10 cellular contexts compared by ENCODE assay signal in genomic region chr1:230270940-230271325, GRCh38.
DNase-seq lines count a peak whose midpoint lies in the region; ATAC-seq and TF ChIP-seq lines count a peak whose summit lies in the region.
"Had no signal": no experiment of that assay in that cellular context is flagged by ENCODE, and none has a peak within 500 bp of the region (broad histone marks: within the 10 kb centered on the region; RNA-seq: fewer than 3 reads in every experiment).

No MANE protein-coding gene starts in this region.

- H3K4me3 Mint-ChIP-seq in central memory CD8-positive, alpha-beta T cell: no peak overlapping the region
- no peak overlapping the region for H3K4me3 Mint-ChIP-seq in CD14-positive monocyte

- no peak for TF ChIP-seq POLR2A in spleen (IDR thresholded peaks at IDR 0.05)

- no peak for ATAC-seq in central memory CD8-positive, alpha-beta T cell (replicated peaks; ENCODE audit: extremely low read depth, poor library complexity, severe bottlenecking)

- no peaks in the 10 kb centered on the region for H3K27me3 Mint-ChIP-seq in central memory CD8-positive, alpha-beta T cell
- peaks cover 0 to 1% (median 0%) of the 10 kb centered on the region in 3 donors for H3K27me3 Mint-ChIP-seq in CD14-positive monocyte (ENCODE audit: low read depth in 3 of 3)

- H3K36me3 Mint-ChIP-seq in central memory CD8-positive, alpha-beta T cell (ENCODE audit: insufficient read depth): peaks cover 15% of the 10 kb centered on the region
- peaks cover 43 to 67% of the 10 kb centered on the region in 2 donors for H3K36me3 Mint-ChIP-seq in CD14-positive monocyte

- WGBS in spleen, 5 donors: 20 to 33% (median 30%) methylated on average over 6 of the region's 6 CpGs

- H3K36me3 ChIP-seq in KOPT-K1 (ENCODE audit: insufficient read depth, low read length) (peaks cover 95% of the 10 kb centered on the region), spleen (peaks cover 0 to 57% (median 13%) of the 10 kb centered on the region in 6 donors)

- no peaks in the 10 kb centered on the region for H3K9me3 ChIP-seq in KOPT-K1 (ENCODE audit: insufficient read depth, low read length, poor library complexity, severe bottlenecking)
- H3K9me3 ChIP-seq in spleen: no peaks in the 10 kb centered on the region
- H3K9me3 ChIP-seq: neutrophil had no signal

- H3K27ac Mint-ChIP-seq in central memory CD8-positive, alpha-beta T cell (ENCODE audit: low read depth): peak overlapping the region; percentile 50
- H3K27ac Mint-ChIP-seq in CD14-positive monocyte: peak overlapping the region in 3 of 7 donors; percentile 21 to 32 (median 24)

- TF ChIP-seq CTCF in spleen (IDR thresholded peaks at IDR 0.05 in 8 of 11, conservative IDR thresholded peaks at IDR 0.05 in 3 of 11): no peak
- no peak for TF ChIP-seq CTCF in CD14-positive monocyte (IDR thresholded peaks at IDR 0.05)

- peaks cover 19 to 68% (median 49%) of the 10 kb centered on the region in 6 donors for H3K4me1 ChIP-seq in spleen

- H3K27ac ChIP-seq in KOPT-K1 (ENCODE audit: low read depth, low read length, poor library complexity, severe bottlenecking): peak overlapping the region; percentile 86
- H3K27ac ChIP-seq in spleen: peak overlapping the region in 7 of 8 donors; percentile 62 to 83 (median 74)
- H3K27ac ChIP-seq: neutrophil had no signal

- intact Hi-C loops in spleen (cut with DNase I; ENCODE audit: low total_unique reads) (no loop called here), CD14-positive monocyte (cut with micrococcal nuclease) (no loop called here)

- peak; percentile 78 for DNase-seq in NCI-H2107 treated with DMSO at 0.1 percent for 48 hours (lab: John Stamatoyannopoulos, UW; ENCODE audit: unreplicated experiment)
- no peak for DNase-seq in NCI-H2107 (lab: John Stamatoyannopoulos, UW)
- DNase-seq in central memory CD8-positive, alpha-beta T cell (ENCODE audit: low spot score in 2 of 2): no peak
- peak; percentile 75 for DNase-seq in spleen
- DNase-seq in midbrain (lab: John Stamatoyannopoulos, UW): no peak
- no peak for DNase-seq in CD14-positive monocyte (ENCODE audit: low spot score)
- DNase-seq in DMS79 (lab: John Stamatoyannopoulos, UW): no peak
- DNase-seq: NCI-H526 treated with DMSO at 0.1 percent for 48 hours had no signal

- H3K27me3 ChIP-seq in spleen (replicated peaks in 1 of 7): no peaks in the 10 kb centered on the region
- H3K27me3 ChIP-seq: neutrophil had no signal

- no peak overlapping the region for H3K4me3 ChIP-seq in spleen

- no peaks in the 10 kb centered on the region for H3K9me3 Mint-ChIP-seq in central memory CD8-positive, alpha-beta T cell
- H3K9me3 Mint-ChIP-seq in CD14-positive monocyte: no peaks in the 10 kb centered on the region

- peaks cover 6% of the 10 kb centered on the region for H3K4me1 Mint-ChIP-seq in central memory CD8-positive, alpha-beta T cell
- H3K4me1 Mint-ChIP-seq in CD14-positive monocyte: peaks cover 10% of the 10 kb centered on the region

Comparison
In these comparisons a context has a peak if more than half of its experiments do, and no peak if none do; other contexts are left out.
1. DNase-seq: peak in NCI-H2107 treated with DMSO at 0.1 percent for 48 hours (single experiment) and spleen (single experiment); none in NCI-H2107 (single experiment), central memory CD8-positive, alpha-beta T cell (0 of 2), midbrain (single experiment), CD14-positive monocyte (single experiment) and DMS79 (single experiment).